36 cellular contexts compared by ENCODE assay signal in the genomic region with DNA sequence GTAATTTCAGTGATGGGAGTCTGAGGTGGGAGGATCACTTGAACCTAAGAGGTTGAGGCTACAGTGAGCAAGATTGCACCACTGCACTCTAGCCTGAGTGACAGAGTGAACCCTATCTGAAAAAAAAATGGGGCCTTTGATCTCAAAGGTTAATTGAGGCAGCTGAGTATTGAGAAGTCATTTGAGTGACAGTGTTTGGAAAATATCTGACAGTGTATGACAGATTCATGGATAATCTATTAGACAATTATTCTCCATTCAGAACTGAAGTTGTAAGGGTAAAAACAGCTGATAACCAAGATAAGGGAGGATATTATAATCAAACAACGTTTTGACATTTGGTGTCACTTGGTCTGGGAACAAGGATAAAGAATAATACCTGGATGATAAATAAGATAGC. TPM values are rescaled to one million over a fixed set of nuclear protein-coding genes. Genes with fewer than 3 reads are reported as not detected.
DNase-seq lines count a peak whose midpoint lies in the region; ATAC-seq and TF ChIP-seq lines count a peak whose summit lies in the region.
"Had no signal": no experiment of that assay in that cellular context is flagged by ENCODE, and none has a peak within 500 bp of the region (broad histone marks: within the 10 kb centered on the region; RNA-seq: fewer than 3 reads in every experiment).

No MANE protein-coding gene starts in this region.

- H3K4me3 ChIP-seq in left ventricle myocardium inferior (no peak overlapping the region), neural cell (ENCODE audit: low read length) (no peak overlapping the region), subcutaneous abdominal adipose tissue (ENCODE audit: low read depth in 1 of 5, low read length in 5 of 5) (no peak overlapping the region), tibial nerve (no peak overlapping the region)
- H3K4me3 ChIP-seq: A549; BLaER1; BLaER1 treated with 17β-estradiol and CSF1 and Interleukin-3, amounts not matched to agents 10 nM and 100 nM had no signal

- H3K9ac ChIP-seq in neural cell (ENCODE audit: low read length) (no peak overlapping the region), subcutaneous abdominal adipose tissue (ENCODE audit: low read length in 5 of 5) (no peak overlapping the region)
- H3K9ac ChIP-seq: BLaER1; BLaER1 treated with 17β-estradiol and CSF1 and Interleukin-3, amounts not matched to agents 10 nM and 100 nM had no signal

- H3K27me3 Mint-ChIP-seq in activated T-cell treated with anti-CD3 and anti-CD28 coated beads, Interleukin-2, amount 50 U/mL, for 24 hours, result no peaks in the 10 kb centered on the region
- H3K27me3 Mint-ChIP-seq: B cell; CD4-positive, alpha-beta memory T cell; CD4-positive, alpha-beta T cell; CD4-positive, CD25-positive, alpha-beta regulatory T cell had no signal

- H3K79me2 ChIP-seq in neural cell (replicated peaks; ENCODE audit: insufficient read depth, low read length), result no peaks in the 10 kb centered on the region

- POLR2A ChIA-PET in HEK293T (lab: Yijun Ruan, JAX) (no interaction called here), RWPE1 (lab: Yijun Ruan, JAX; ENCODE audit: low non-redundant PET) (no interaction called here)

- H3K9me3 ChIP-seq in left ventricle myocardium inferior (replicated peaks) (no peaks in the 10 kb centered on the region), neural cell (ENCODE audit: low read length) (no peaks in the 10 kb centered on the region), subcutaneous abdominal adipose tissue (ENCODE audit: control insufficient read depth in 5 of 5, low read length in 5 of 5) (no peaks in the 10 kb centered on the region), tibial nerve (no peaks in the 10 kb centered on the region)
- H3K9me3 ChIP-seq: A549; BE2C; BLaER1; BLaER1 treated with 17β-estradiol and CSF1 and Interleukin-3, amounts not matched to agents 10 nM and 100 nM; Caco-2 had no signal

- ATAC-seq in Right ventricle myocardium superior (ENCODE audit: poor library complexity), result no peak
- ATAC-seq: A549; CD8-positive, alpha-beta T cell had no signal

- no peak for TF ChIP-seq RAD21 in neural cell (conservative IDR thresholded peaks at IDR 0.05)

- H3K36me3 ChIP-seq in left ventricle myocardium inferior (no peaks in the 10 kb centered on the region), neural cell (ENCODE audit: insufficient read depth, low read length) (no peaks in the 10 kb centered on the region), subcutaneous abdominal adipose tissue (ENCODE audit: control insufficient read depth in 5 of 5, insufficient read depth in 5 of 5, low read length in 5 of 5) (no peaks in the 10 kb centered on the region), tibial nerve (no peaks in the 10 kb centered on the region)
- H3K36me3 ChIP-seq: BE2C; BLaER1; BLaER1 treated with 17β-estradiol and CSF1 and Interleukin-3, amounts not matched to agents 10 nM and 100 nM had no signal

- H3K36me3 Mint-ChIP-seq in activated T-cell treated with anti-CD3 and anti-CD28 coated beads, Interleukin-2, amount 50 U/mL, for 24 hours (ENCODE audit: low read depth), result no peaks in the 10 kb centered on the region
- H3K36me3 Mint-ChIP-seq: CD14-positive monocyte; CD4-positive, alpha-beta memory T cell; CD4-positive, CD25-positive, alpha-beta regulatory T cell; CD8-positive, alpha-beta memory T cell; CD8-positive, alpha-beta T cell had no signal

- 71 to 75% methylated on average over 1 of the region's 1 CpG for WGBS in tibial nerve, 2 donors

- H3K4me1 ChIP-seq in left ventricle myocardium inferior (peaks cover 60% of the 10 kb centered on the region), subcutaneous abdominal adipose tissue (ENCODE audit: control insufficient read depth in 5 of 5, insufficient read depth in 5 of 5, low read length in 5 of 5) (peaks cover 0 to 30% (median 23%) of the 10 kb centered on the region in 5 donors), tibial nerve (no peaks in the 10 kb centered on the region)
- H3K4me1 ChIP-seq: BE2C had no signal

- H3K27me3 ChIP-seq in left ventricle myocardium inferior (ENCODE audit: low read depth) (no peaks in the 10 kb centered on the region), neural cell (ENCODE audit: insufficient read depth, low read depth, low read length) (no peaks in the 10 kb centered on the region), subcutaneous abdominal adipose tissue (ENCODE audit: control insufficient read depth in 5 of 5, insufficient read depth in 4 of 5, low read length in 5 of 5) (no peaks in the 10 kb centered on the region), tibial nerve (no peaks in the 10 kb centered on the region)
- H3K27me3 ChIP-seq: BE2C; BLaER1; BLaER1 treated with 17β-estradiol and CSF1 and Interleukin-3, amounts not matched to agents 10 nM and 100 nM had no signal

- H3K9me2 ChIP-seq in neural cell (ENCODE audit: insufficient read depth, low read length), result no peaks in the 10 kb centered on the region

- H4K20me1 ChIP-seq in neural cell (ENCODE audit: insufficient read depth), result no peaks in the 10 kb centered on the region
- H4K20me1 ChIP-seq: BLaER1; BLaER1 treated with 17β-estradiol and CSF1 and Interleukin-3, amounts not matched to agents 10 nM and 100 nM had no signal

- no peak overlapping the region for H3K27ac Mint-ChIP-seq in activated T-cell treated with anti-CD3 and anti-CD28 coated beads, Interleukin-2, amount 50 U/mL, for 24 hours
- H3K27ac Mint-ChIP-seq: B cell; CD14-positive monocyte; CD4-positive, alpha-beta memory T cell; CD4-positive, alpha-beta T cell; CD4-positive, CD25-positive, alpha-beta regulatory T cell; CD8-positive, alpha-beta memory T cell; CD8-positive, alpha-beta T cell had no signal

- CTCF ChIA-PET in HEK293T (lab: Yijun Ruan, JAX) (no interaction called here), RWPE1 (lab: Yijun Ruan, JAX) (interaction anchor here (0.6 kb wide), 1 partner anchor 64 kb away, joined by 3 read pairs; no protein-coding TSS in a partner anchor)

- TF ChIP-seq POLR2A in tibial nerve (IDR thresholded peaks at IDR 0.05), result no peak

- no peaks in the 10 kb centered on the region for H3K9me3 Mint-ChIP-seq in activated T-cell treated with anti-CD3 and anti-CD28 coated beads, Interleukin-2, amount 50 U/mL, for 24 hours
- H3K9me3 Mint-ChIP-seq: CD4-positive, alpha-beta T cell; CD8-positive, alpha-beta T cell had no signal

- TF ChIP-seq EP300 in neural cell (conservative IDR thresholded peaks at IDR 0.05; ENCODE audit: poor library complexity, severe bottlenecking) (peak; percentile 87), tibial nerve (IDR thresholded peaks at IDR 0.05) (no peak)

- H3K27ac ChIP-seq in left ventricle myocardium inferior (replicated peaks) (peak overlapping the region; percentile 60), neural cell (ENCODE audit: low read length) (no peak overlapping the region), subcutaneous abdominal adipose tissue (ENCODE audit: low read depth, low read length) (peak overlapping the region; percentile 19), RWPE1 (no peak overlapping the region), tibial nerve (no peak overlapping the region)
- H3K27ac ChIP-seq: 22Rv1, A549, C4-2B had no signal

- intact Hi-C loops in left ventricle myocardium inferior (cut with micrococcal nuclease) (no loop called here), Right ventricle myocardium superior (cut with DNase I) (no loop called here)

- no peak overlapping the region for H3K4me2 ChIP-seq in neural cell (ENCODE audit: low read length)
- H3K4me2 ChIP-seq: A549; BLaER1; BLaER1 treated with 17β-estradiol and CSF1 and Interleukin-3, amounts not matched to agents 10 nM and 100 nM had no signal

- no peaks in the 10 kb centered on the region for H3K4me1 Mint-ChIP-seq in activated T-cell treated with anti-CD3 and anti-CD28 coated beads, Interleukin-2, amount 50 U/mL, for 24 hours (ENCODE audit: low read depth)
- H3K4me1 Mint-ChIP-seq: B cell; CD4-positive, alpha-beta memory T cell; CD4-positive, CD25-positive, alpha-beta regulatory T cell; CD8-positive, alpha-beta memory T cell had no signal

- no peaks in the 10 kb centered on the region for H3F3A ChIP-seq in neural cell (ENCODE audit: insufficient read depth, low read length, poor library complexity, severe bottlenecking)

- no peak for DNase-seq in left ventricle myocardium inferior
- no peak for DNase-seq in Right ventricle myocardium superior
- no peak for DNase-seq in HEK293T (ENCODE audit: extremely low spot score)
- DNase-seq in activated T-cell treated with anti-CD3 and anti-CD28 coated beads, Interleukin-2, amount 50 U/mL, for 24 hours, result no peak
- no peak for DNase-seq in RWPE1 (ENCODE audit: low spot score)
- no peak for DNase-seq in tibial nerve (ENCODE audit: low spot score in 2 of 2)
- DNase-seq: 8988T; ACHN; AML-193; BE2C; C1 segment of cervical spinal cord; Caco-2; Calu3; CD4-positive, alpha-beta memory T cell; CD4-positive, alpha-beta T cell; CD4-positive, CD25-positive, alpha-beta regulatory T cell; CD8-positive, alpha-beta memory T cell; CD8-positive, alpha-beta T cell; COR-L47; DMS 273 treated with DMSO at 0.1 percent for 48 hours; DMS153; DMS53; DMS79; DMS79 treated with DMSO at 0.1 percent for 48 hours; DND-41; EL had no signal

- TF ChIP-seq CTCF in left ventricle myocardium inferior (IDR thresholded peaks at IDR 0.05; ENCODE audit: borderline replicate concordance) (no peak), neural cell (IDR thresholded peaks at IDR 0.05; ENCODE audit: poor library complexity, severe bottlenecking) (no peak), RWPE1 (conservative IDR thresholded peaks at IDR 0.05; ENCODE audit: low read depth) (no peak), tibial nerve (IDR thresholded peaks at IDR 0.05) (no peak)

- no peak overlapping the region for H3K4me3 Mint-ChIP-seq in activated T-cell treated with anti-CD3 and anti-CD28 coated beads, Interleukin-2, amount 50 U/mL, for 24 hours
- H3K4me3 Mint-ChIP-seq: B cell; CD14-positive monocyte; CD4-positive, alpha-beta memory T cell; CD4-positive, alpha-beta T cell; CD4-positive, CD25-positive, alpha-beta regulatory T cell; CD8-positive, alpha-beta memory T cell; CD8-positive, alpha-beta T cell had no signal

- no peak overlapping the region for H2AFZ ChIP-seq in neural cell (ENCODE audit: low read depth, low read length)

TF ChIP-seq in HEK293T, 16 proteins besides CTCF, POLR2A, EP300 and RAD21 (continues in another document):
- TF ChIP-seq ZNF384 (IDR thresholded peaks at IDR 0.05), result no peak

TF ChIP-seq in neural cell, 6 proteins besides CTCF, POLR2A, EP300 and RAD21:
- TF ChIP-seq POLR2AphosphoS5 (IDR thresholded peaks at IDR 0.05) (peak; percentile 64), EZH2 (IDR thresholded peaks at IDR 0.05; ENCODE audit: borderline replicate concordance, insufficient read depth, low read length, poor library complexity, severe bottlenecking) (no peak)

RNA-seq across cellular contexts. Expression of gene CD36, which starts 50.9 kb away (rescaled TPM):
- total RNA-seq in left ventricle myocardium inferior, result 1,018 TPM
- 1,239 TPM for total RNA-seq in Right ventricle myocardium superior
- polyA plus RNA-seq in neural cell, result 0.31 and 0.96 TPM in 2 replicates
- 0.49 and 1.0 TPM in 2 replicates for polyA minus RNA-seq in neural cell
- 100 to 1,000 TPM; 122 to 261 (median 180) TPM for total RNA-seq in tibial nerve
- total RNA-seq: Caco-2, Calu3, Daoy had no signal
- polyA plus RNA-seq: CD8-positive, alpha-beta memory T cell had no signal

Comparison
In these comparisons a context has a peak if more than half of its experiments do, and no peak if none do; other contexts are left out.
1. H3K27ac ChIP-seq: peak in left ventricle myocardium inferior (single experiment) and subcutaneous abdominal adipose tissue (single experiment); none in neural cell (single experiment), RWPE1 (single experiment) and tibial nerve (0 of 4).